7 cellular contexts compared by ENCODE assay signal in genomic region chr6:169751242-169752073, GRCh38.
DNase-seq lines count a peak whose midpoint lies in the region; ATAC-seq and TF ChIP-seq lines count a peak whose summit lies in the region.

Gene DYNLT2, minus strand, starts transcription at chr6:169751572. Its CDS starts 114 bp downstream, at chr6:169751458.
Gene ERMARD, plus strand, starts transcription at chr6:169751622. Its CDS starts 36 bp downstream, at chr6:169751658.

- DNase-seq in NCI-H2029 (lab: John Stamatoyannopoulos, UW) (peak; percentile 93), T-helper 9 cell (peak; percentile 89), astrocyte of the hippocampus (ENCODE audit: low read depth, low spot score) (peak; percentile 99), hypothalamus (lab: John Stamatoyannopoulos, UW) (peak; percentile 69 to 95 (median 88)), retinal pigment epithelial cell (ENCODE audit: low read depth) (peak; percentile 83)

- ATAC-seq in GM18511 (IDR thresholded peaks at IDR 0.05; ENCODE audit: unreplicated experiment) (peak; percentile 95), HG03025 (IDR thresholded peaks at IDR 0.05; ENCODE audit: low FRiP score, unreplicated experiment) (peak; percentile 91)

- no peak for TF ChIP-seq CTCF in retinal pigment epithelial cell (conservative IDR thresholded peaks at IDR 0.05; ENCODE audit: low read depth, low read length)

- H3K4me3 ChIP-seq in retinal pigment epithelial cell (ENCODE audit: low read length) = peak within 1 kb of the TSS; percentile 77

Comparison
In these comparisons a context has a peak if more than half of its experiments do, and no peak if none do; other contexts are left out.
1. Peak in every context shown above with its lines: DNase-seq, ATAC-seq and H3K4me3 ChIP-seq.